Comparison of ENCODE assay signal across 8 cellular contexts in genomic region chr17:78781339-78782304, GRCh38. TPM values are rescaled to one million over a fixed set of nuclear protein-coding genes. Genes with fewer than 3 reads are reported as not detected.
DNase-seq lines count a peak whose midpoint lies in the region; ATAC-seq and TF ChIP-seq lines count a peak whose summit lies in the region.

Gene CYTH1 (minus strand): TSS chr17:78782273. CDS start chr17:78782223, 50 bp downstream.

- H3K18ac ChIP-seq in mesendoderm (ENCODE audit: low read length) = peak within 1 kb of the TSS; percentile 85

- no peaks in the 10 kb centered on the region for H3K36me3 ChIP-seq in ACC112 (ENCODE audit: insufficient read depth, low read length)
- H3K36me3 ChIP-seq in effector memory CD4-positive, alpha-beta T cell (ENCODE audit: control insufficient read depth, insufficient read depth, low read length) = no peaks in the 10 kb centered on the region
- H3K36me3 ChIP-seq in mesendoderm (ENCODE audit: control insufficient read depth, insufficient read depth, low read length) = no peaks in the 10 kb centered on the region
- H3K36me3 ChIP-seq in stomach smooth muscle (ENCODE audit: control insufficient read depth in 2 of 2, insufficient read depth in 2 of 2, low read length in 2 of 2) = no peaks in the 10 kb centered on the region

- H3K4ac ChIP-seq in mesendoderm (ENCODE audit: low read depth, low read length) = peak within 1 kb of the TSS; percentile 75

- no CpG with 5 or more reads among the region's 127 CpGs for WGBS in mesendoderm (ENCODE audit: extremely low coverage, insufficient coverage, low lambda C conversion rate)

- peaks cover 23% of the 10 kb centered on the region for H3K79me2 ChIP-seq in ACC112 (ENCODE audit: control insufficient read depth, insufficient read depth, low read length, unreplicated experiment)
- no peaks in the 10 kb centered on the region for H3K79me2 ChIP-seq in mesendoderm (ENCODE audit: control insufficient read depth, insufficient read depth, low read length)

- DNase-seq in effector memory CD4-positive, alpha-beta T cell = no peak
- DNase-seq in mesendoderm = peak; percentile 41
- no peak for DNase-seq in germinal center (ENCODE audit: low spot score)

- H4K5ac ChIP-seq in mesendoderm (ENCODE audit: low read length) = peak within 1 kb of the TSS; percentile 71

- no peak for TF ChIP-seq CTCF in WI38 (IDR thresholded peaks at IDR 0.05; ENCODE audit: low read depth, low read length)

- no peak within 1 kb of the TSS for H4K8ac ChIP-seq in mesendoderm (ENCODE audit: low read depth, low read length)

- H2BK120ac ChIP-seq in mesendoderm (ENCODE audit: low read depth, low read length) = no peak within 1 kb of the TSS

- peak within 1 kb of the TSS; percentile 84 for H3K4me3 ChIP-seq in ACC112 (ENCODE audit: low read depth, low read length)
- H3K4me3 ChIP-seq in WI38 (ENCODE audit: low read depth, low read length) = peak within 1 kb of the TSS; percentile 80
- H3K4me3 ChIP-seq in effector memory CD4-positive, alpha-beta T cell (ENCODE audit: insufficient read depth, low read depth, low read length, poor library complexity, severe bottlenecking) = peak within 1 kb of the TSS; percentile 93
- H3K4me3 ChIP-seq in mesendoderm (ENCODE audit: low read length) = peak within 1 kb of the TSS; percentile 75
- peak within 1 kb of the TSS; percentile 84 to 95 for H3K4me3 ChIP-seq in stomach smooth muscle (ENCODE audit: low read length in 2 of 2)

- no peaks in the 10 kb centered on the region for H3K9me3 ChIP-seq in effector memory CD4-positive, alpha-beta T cell (ENCODE audit: control insufficient read depth, low read length)
- no peaks in the 10 kb centered on the region for H3K9me3 ChIP-seq in stomach smooth muscle (ENCODE audit: control insufficient read depth in 2 of 2, low read length in 2 of 2)

- peaks cover 5% of the 10 kb centered on the region for H3K4me1 ChIP-seq in ACC112 (ENCODE audit: control insufficient read depth, insufficient read depth, low read length, unreplicated experiment)
- peaks cover 39% of the 10 kb centered on the region for H3K4me1 ChIP-seq in effector memory CD4-positive, alpha-beta T cell (ENCODE audit: control insufficient read depth, insufficient read depth, low read length, poor library complexity, severe bottlenecking)
- no peaks in the 10 kb centered on the region for H3K4me1 ChIP-seq in mesendoderm (ENCODE audit: control insufficient read depth, low read depth, low read length)
- H3K4me1 ChIP-seq in stomach smooth muscle (ENCODE audit: control insufficient read depth, insufficient read depth, low read length) = peaks cover 13% of the 10 kb centered on the region

- ATAC-seq in GM18873 (IDR thresholded peaks at IDR 0.05; ENCODE audit: low FRiP score, unreplicated experiment) (peak; percentile 19), HG03442 (IDR thresholded peaks at IDR 0.05; ENCODE audit: unreplicated experiment) (peak; percentile 13)

- no peaks in the 10 kb centered on the region for H3K79me1 ChIP-seq in mesendoderm (ENCODE audit: low read length)

- peak within 1 kb of the TSS; percentile 58 for H3K27ac ChIP-seq in ACC112 (ENCODE audit: low read depth, low read length)
- H3K27ac ChIP-seq in effector memory CD4-positive, alpha-beta T cell (ENCODE audit: insufficient read depth, low read length, poor library complexity, severe bottlenecking) = peak within 1 kb of the TSS; percentile 95
- no peak within 1 kb of the TSS for H3K27ac ChIP-seq in mesendoderm (ENCODE audit: low read depth, low read length)
- H3K27ac ChIP-seq in stomach smooth muscle (ENCODE audit: low read length) = peak within 1 kb of the TSS; percentile 85

- H2AK5ac ChIP-seq in mesendoderm (ENCODE audit: low read length) = no peak within 1 kb of the TSS

- H3K27me3 ChIP-seq in ACC112 (ENCODE audit: insufficient read depth, low read length) = no peaks in the 10 kb centered on the region
- no peaks in the 10 kb centered on the region for H3K27me3 ChIP-seq in effector memory CD4-positive, alpha-beta T cell (replicated peaks; ENCODE audit: control insufficient read depth, insufficient read depth, low read length, poor library complexity, severe bottlenecking)
- H3K27me3 ChIP-seq in mesendoderm (ENCODE audit: insufficient read depth, low read length, poor library complexity) = no peaks in the 10 kb centered on the region
- no peaks in the 10 kb centered on the region for H3K27me3 ChIP-seq in stomach smooth muscle (ENCODE audit: control insufficient read depth in 1 of 2, insufficient read depth in 2 of 2, low read length in 2 of 2)

- peak within 1 kb of the TSS; percentile 93 for H3K9ac ChIP-seq in mesendoderm (ENCODE audit: low read length)
- peak within 1 kb of the TSS; percentile 87 to 95 for H3K9ac ChIP-seq in stomach smooth muscle (ENCODE audit: low read length in 2 of 2)

- peak within 1 kb of the TSS; percentile 97 for H3K56ac ChIP-seq in mesendoderm (ENCODE audit: low read length)

- peak within 1 kb of the TSS; percentile 87 for H3K4me2 ChIP-seq in mesendoderm (ENCODE audit: low read length)

- H2AFZ ChIP-seq in ACC112 (ENCODE audit: low read length, unreplicated experiment) = peak within 1 kb of the TSS; percentile 57

- peak within 1 kb of the TSS; percentile 43 for H2BK5ac ChIP-seq in mesendoderm (ENCODE audit: low read length)

- no peak within 1 kb of the TSS for H2BK15ac ChIP-seq in mesendoderm (replicated peaks; ENCODE audit: low read depth)

- H3K23ac ChIP-seq in mesendoderm (ENCODE audit: low read length) = no peak within 1 kb of the TSS

RNA-seq across cellular contexts. Expression of gene CYTH1, which starts in this region (rescaled TPM):
- 6.8 TPM for polyA plus RNA-seq in mesendoderm (2013, experiment 1 of 2)
- 6.3 TPM for polyA plus RNA-seq in mesendoderm (2013, experiment 2 of 2)
